15 cellular contexts compared by ENCODE assay signal in the genomic region with DNA sequence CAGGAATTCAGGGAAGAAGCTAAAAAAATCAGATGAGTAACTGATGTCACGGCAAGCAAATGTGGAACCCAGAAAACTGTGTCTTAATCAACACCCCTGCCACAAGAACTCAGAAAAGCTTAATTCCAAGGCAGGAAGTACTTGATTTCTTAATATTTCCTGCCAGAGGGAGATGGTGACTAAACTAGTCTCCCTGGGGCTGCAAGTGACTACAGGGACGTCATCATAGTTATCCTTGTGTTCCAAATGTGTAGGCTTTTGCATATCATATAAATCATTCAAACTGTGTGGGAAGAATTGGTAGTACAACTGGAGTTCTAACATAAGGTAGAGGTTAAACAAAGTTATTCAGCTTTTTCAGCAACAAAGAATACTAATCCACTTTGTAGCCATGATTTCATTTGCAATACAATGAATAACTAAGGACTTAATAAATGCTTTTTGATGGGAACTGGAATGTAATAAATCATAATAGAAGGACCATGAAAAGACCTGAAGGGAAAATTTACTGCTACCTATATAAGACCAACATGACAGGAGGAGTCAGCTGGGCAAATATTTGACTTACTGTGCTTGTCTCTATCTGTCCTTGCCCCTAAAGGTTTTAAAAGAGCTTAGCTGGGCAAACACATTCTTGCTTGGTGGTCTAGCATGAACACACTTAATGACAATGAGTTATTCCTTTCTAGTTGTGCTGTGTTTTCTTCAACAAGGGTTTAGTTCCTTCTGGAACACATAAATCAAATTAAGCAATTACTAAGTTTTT.
DNase-seq lines count a peak whose midpoint lies in the region; ATAC-seq and TF ChIP-seq lines count a peak whose summit lies in the region.
"Had no signal": no experiment of that assay in that cellular context is flagged by ENCODE, and none has a peak within 500 bp of the region (broad histone marks: within the 10 kb centered on the region; RNA-seq: fewer than 3 reads in every experiment).

No MANE protein-coding gene starts in this region.

- TF ChIP-seq POLR2A in IMR-90 (IDR thresholded peaks at IDR 0.05; ENCODE audit: low read depth, low read length), result no peak
- TF ChIP-seq POLR2A in vagina (IDR thresholded peaks at IDR 0.05), result no peak

- no peak overlapping the region for H2AK5ac ChIP-seq in IMR-90 (ENCODE audit: low read depth, low read length)

- no peak overlapping the region for H4K5ac ChIP-seq in IMR-90 (ENCODE audit: low read depth, low read length)

- no peak overlapping the region for H4K91ac ChIP-seq in IMR-90 (ENCODE audit: insufficient read depth, low read depth, low read length)

- no peaks in the 10 kb centered on the region for H3K36me3 ChIP-seq in BLaER1 treated with 17β-estradiol and CSF1 and Interleukin-3, amounts not matched to agents 10 nM and 100 nM
- H3K36me3 ChIP-seq in IMR-90 (ENCODE audit: control insufficient read depth, insufficient read depth, low read length) (no peaks in the 10 kb centered on the region), left lung (no peaks in the 10 kb centered on the region), vagina (no peaks in the 10 kb centered on the region)
- H3K36me3 ChIP-seq: SJSA1, spleen had no signal

- no peaks in the 10 kb centered on the region for H3K9me1 ChIP-seq in IMR-90 (ENCODE audit: insufficient read depth, low read length)

- peaks cover 0 to 14% (median 0%) of the 10 kb centered on the region in 11 experiments; a peak in 2 of 22 replicates for H3K27me3 ChIP-seq in BLaER1 treated with 17β-estradiol and CSF1 and Interleukin-3, amounts not matched to agents 10 nM and 100 nM
- H3K27me3 ChIP-seq in IMR-90 (ENCODE audit: control insufficient read depth, insufficient read depth, low read length), result no peaks in the 10 kb centered on the region
- H3K27me3 ChIP-seq in foreskin keratinocyte, result no peaks in the 10 kb centered on the region
- H3K27me3 ChIP-seq in left lung, result no peaks in the 10 kb centered on the region
- no peaks in the 10 kb centered on the region for H3K27me3 ChIP-seq in vagina
- H3K27me3 ChIP-seq: SJSA1, spleen had no signal

- DNase-seq in IMR-90 (peak; percentile 74), SHP77 (lab: John Stamatoyannopoulos, UW) (peak; percentile 92 to 93), foreskin keratinocyte (peak; percentile 35 to 68), left lung (no peak), vagina (ENCODE audit: extremely low spot score in 2 of 2) (no peak), NCI-H345 (lab: John Stamatoyannopoulos, UW) (no peak)
- DNase-seq: activated CD4-positive, alpha-beta T cell treated with anti-CD3 and anti-CD28 coated beads for 4 hours; CD8-positive, alpha-beta T cell; naive B cell; NCI-H446; spleen had no signal

- H3K4ac ChIP-seq in IMR-90 (ENCODE audit: low read depth, low read length), result no peak overlapping the region

- no peaks in the 10 kb centered on the region for H4K20me1 ChIP-seq in BLaER1 treated with 17β-estradiol and CSF1 and Interleukin-3, amounts not matched to agents 10 nM and 100 nM
- H4K20me1 ChIP-seq in IMR-90 (ENCODE audit: insufficient read depth, low read length), result no peaks in the 10 kb centered on the region

- TF ChIP-seq CTCF in IMR-90 (conservative IDR thresholded peaks at IDR 0.05; ENCODE audit: low read depth, low read length) (no peak), foreskin keratinocyte (conservative IDR thresholded peaks at IDR 0.05) (no peak), left lung (IDR thresholded peaks at IDR 0.05) (no peak), vagina (IDR thresholded peaks at IDR 0.05) (no peak)

- no peak overlapping the region for H2BK20ac ChIP-seq in IMR-90 (ENCODE audit: low read depth, low read length)

- intact Hi-C loops in IMR-90 (cut with micrococcal nuclease) (no loop called here), left lung (cut with DNase I) (no loop called here), vagina (cut with DNase I) (no loop called here)

- ATAC-seq in IMR-90 (ENCODE audit: low read depth) (peak; percentile 56; the same call in 1 of the 2 replicates), foreskin keratinocyte (peak; percentile 35), left lung (no peak), HG02884 (IDR thresholded peaks at IDR 0.05; ENCODE audit: unreplicated experiment) (no peak)
- ATAC-seq: CD8-positive, alpha-beta T cell had no signal

- in situ Hi-C loops in IMR-90 (cut with MboI; ENCODE audit: low sequenced_read_pairs), result no loop called here

- WGBS in IMR-90 (ENCODE audit: extremely low coverage in 2 of 2, insufficient read length in 1 of 2), 2 experiments, result no CpG with 5 or more reads among the region's 2 CpGs

- no peaks in the 10 kb centered on the region; a peak in 1 of 22 replicates for H3K9me3 ChIP-seq in BLaER1 treated with 17β-estradiol and CSF1 and Interleukin-3, amounts not matched to agents 10 nM and 100 nM (replicated peaks in 1 of 11)
- H3K9me3 ChIP-seq in IMR-90 (ENCODE audit: control insufficient read depth, insufficient read depth, low read length) (no peaks in the 10 kb centered on the region), left lung (no peaks in the 10 kb centered on the region), vagina (no peaks in the 10 kb centered on the region)
- H3K9me3 ChIP-seq: SJSA1, spleen had no signal

- 0 out of 4 replicates have a peak overlapping the region, but pooled peaks of 1 of the 2 experiments have one; percentile 13 for H4K8ac ChIP-seq in IMR-90 (ENCODE audit: low read depth in 2 of 2, low read length in 2 of 2)

- H3K4me3 ChIP-seq in BLaER1 treated with 17β-estradiol and CSF1 and Interleukin-3, amounts not matched to agents 10 nM and 100 nM, result no peak overlapping the region; a peak in 1 of 20 replicates
- no peak overlapping the region for H3K4me3 ChIP-seq in IMR-90 (ENCODE audit: insufficient read depth, low read depth, low read length)
- no peak overlapping the region for H3K4me3 ChIP-seq in left lung
- no peak overlapping the region for H3K4me3 ChIP-seq in vagina
- H3K4me3 ChIP-seq: SJSA1, spleen had no signal

- no peak overlapping the region for H2AFZ ChIP-seq in IMR-90 (replicated peaks; ENCODE audit: low read length, poor library complexity)

- peaks cover 0 to 31% (median 15%) of the 10 kb centered on the region in 10 experiments; a peak in 16 of 20 replicates for H3K4me1 ChIP-seq in BLaER1 treated with 17β-estradiol and CSF1 and Interleukin-3, amounts not matched to agents 10 nM and 100 nM
- H3K4me1 ChIP-seq in IMR-90 (ENCODE audit: control insufficient read depth, insufficient read depth, low read length) (no peaks in the 10 kb centered on the region; the same call in 1 of the 2 replicates), foreskin keratinocyte (no peaks in the 10 kb centered on the region), left lung (no peaks in the 10 kb centered on the region), vagina (no peaks in the 10 kb centered on the region)
- H3K4me1 ChIP-seq: SJSA1, spleen had no signal

- no peak overlapping the region for H3K23ac ChIP-seq in IMR-90 (ENCODE audit: low read depth, low read length)

- dilution Hi-C loops in IMR-90 (cut with HindIII; ENCODE audit: low sequenced_read_pairs, unreplicated experiment), result no loop called here

- H3K9ac ChIP-seq in BLaER1 treated with 17β-estradiol and CSF1 and Interleukin-3, amounts not matched to agents 10 nM and 100 nM, result no peak overlapping the region
- H3K9ac ChIP-seq in IMR-90 (ENCODE audit: low read depth, low read length), result no peak overlapping the region

- CTCF ChIA-PET in IMR-90 (lab: Yijun Ruan, JAX), result interaction anchor here (1.9 kb wide), 1 partner anchor 18 kb away, joined by 7 read pairs; no protein-coding TSS in a partner anchor

- H3K27ac ChIP-seq in BLaER1 treated with 17β-estradiol and CSF1 and Interleukin-3, amounts not matched to agents 10 nM and 100 nM, result peak overlapping the region in 4 of 11 experiments; percentile 13 to 30 (median 20); a peak in 5 of 22 replicates
- no peak overlapping the region for H3K27ac ChIP-seq in IMR-90 (ENCODE audit: insufficient read depth, low read length)
- H3K27ac ChIP-seq in foreskin keratinocyte, result no peak overlapping the region
- H3K27ac ChIP-seq in left lung, result no peak overlapping the region
- H3K27ac ChIP-seq in vagina, result no peak overlapping the region
- H3K27ac ChIP-seq: epithelial cell of prostate, SJSA1, spleen had no signal

- TF ChIP-seq RAD21 in IMR-90 (IDR thresholded peaks at IDR 0.05; ENCODE audit: low read length), result no peak

- no peak overlapping the region for H2AK9ac ChIP-seq in IMR-90 (replicated peaks; ENCODE audit: low read depth, low read length, poor library complexity)

- H3K14ac ChIP-seq in IMR-90 (replicated peaks; ENCODE audit: low read depth, low read length), result no peak overlapping the region

- no peak overlapping the region for H2BK120ac ChIP-seq in IMR-90 (ENCODE audit: low read depth, low read length)

- no peak overlapping the region; the same call in 1 of the 2 replicates for H3K18ac ChIP-seq in IMR-90 (ENCODE audit: low read depth, low read length)

- H3K79me1 ChIP-seq in IMR-90 (ENCODE audit: low read depth in 1 of 2, low read length in 2 of 2), result no peaks in the 10 kb centered on the region

- no peak overlapping the region for H2BK15ac ChIP-seq in IMR-90 (ENCODE audit: low read depth, low read length)

- no peak overlapping the region for H2BK5ac ChIP-seq in IMR-90 (ENCODE audit: low read depth, low read length, poor library complexity, severe bottlenecking)

- BruUV-seq in IMR-90 (replicated peaks; lab: Mats Ljungman, UMichigan), result no TSS peak

- H3K56ac ChIP-seq in IMR-90 (ENCODE audit: extremely low read depth, insufficient read depth, low read length), result no peak overlapping the region

- POLR2A ChIA-PET in IMR-90 (lab: Charles Lee; ENCODE audit: unreplicated experiment), result no interaction called here

- peak overlapping the region in 9 of 11 experiments; percentile 21 to 76 (median 63); a peak in 17 of 22 replicates for H3K4me2 ChIP-seq in BLaER1 treated with 17β-estradiol and CSF1 and Interleukin-3, amounts not matched to agents 10 nM and 100 nM
- H3K4me2 ChIP-seq in IMR-90 (ENCODE audit: low read depth, low read length), result no peak overlapping the region; the same call in 1 of the 2 replicates

TF ChIP-seq in IMR-90, 13 proteins besides CTCF, POLR2A, EP300 and RAD21:
- 0 out of 2 replicates have a peak, but pooled peaks have one; percentile 14 for TF ChIP-seq CEBPB (IDR thresholded peaks at IDR 0.05; ENCODE audit: low read depth, low read length)
- no peak for TF ChIP-seq MXI1 (IDR thresholded peaks at IDR 0.05; ENCODE audit: borderline replicate concordance, low read depth, low read length)
- TF ChIP-seq MAZ (IDR thresholded peaks at IDR 0.05; ENCODE audit: borderline replicate concordance, low read depth, low read length), result no peak

Comparison
In these comparisons a context has a peak if more than half of its experiments do, and no peak if none do; other contexts are left out.
1. ATAC-seq: peak in IMR-90 (single experiment) and foreskin keratinocyte (single experiment); none in left lung (single experiment) and HG02884 (single experiment).
2. DNase-seq: peak in IMR-90 (single experiment), SHP77 (2 of 2) and foreskin keratinocyte (2 of 2); none in left lung (0 of 2), vagina (0 of 2) and NCI-H345 (single experiment).